In the genomic region with DNA sequence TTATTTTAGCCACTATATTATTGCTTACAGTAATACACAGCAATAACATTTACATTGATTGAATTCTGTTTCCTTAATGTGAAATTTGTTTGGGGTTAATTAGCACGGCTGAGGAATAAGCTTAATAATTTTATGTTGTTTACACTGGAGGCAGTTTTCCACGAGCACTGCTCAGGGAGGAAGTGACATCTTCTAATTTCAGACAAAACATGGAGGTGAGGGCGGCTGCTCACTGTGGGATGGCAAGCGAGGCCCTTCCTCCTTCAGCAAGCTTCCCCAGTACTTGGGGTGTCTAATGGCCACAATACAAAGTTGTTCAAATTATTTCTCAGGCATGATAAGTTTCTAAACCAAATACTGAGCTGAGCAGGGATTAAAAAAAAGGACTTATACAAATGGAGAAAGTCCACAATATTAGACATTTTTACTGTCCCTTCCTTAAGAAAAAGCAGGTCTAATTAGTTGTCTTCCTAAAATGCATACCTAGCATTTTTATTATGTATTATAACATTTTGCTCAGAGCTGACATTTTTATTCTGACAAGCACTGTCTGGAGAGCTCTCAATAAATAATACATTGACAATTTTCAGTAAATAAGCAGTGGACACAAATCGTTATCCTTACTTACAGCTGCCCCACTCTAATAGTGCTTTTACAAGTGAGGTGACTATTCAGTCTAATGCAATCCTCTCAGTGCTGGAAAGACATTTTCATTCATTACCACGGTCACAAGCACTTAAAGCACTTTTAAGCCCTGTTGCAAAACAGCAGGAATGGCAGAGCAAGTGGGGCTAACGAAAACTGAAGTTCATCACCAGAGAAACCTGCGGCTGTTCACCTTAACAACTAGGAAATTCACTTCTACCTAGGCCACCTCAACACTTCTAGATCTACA, we compare ENCODE assay signal across 1 cellular context.
A peak's percentile ranks its signal among the peaks of the same experiment; 100 is the strongest.
TF ChIP-seq lines count a peak whose summit lies in the region.

No MANE protein-coding gene starts in this region.

TF ChIP-seq in K562, 482 proteins besides CTCF, POLR2A, EP300 and RAD21 (continued from another document):
- TF ChIP-seq RFX7 (CRISPR knock-in tag; IDR thresholded peaks at IDR 0.05) (no peak), GABPA (tag; conservative IDR thresholded peaks at IDR 0.05; ENCODE audit: low read depth) (peak; percentile 52; the same call in 1 of the 2 replicates), PRPF4 (IDR thresholded peaks at IDR 0.05; ENCODE audit: insufficient read depth, low read depth, low read length, poor library complexity, severe bottlenecking) (no peak), XRCC5 (IDR thresholded peaks at IDR 0.05; ENCODE audit: low read depth, low read length) (no peak), ZNF507 (tag; conservative IDR thresholded peaks at IDR 0.05) (no peak), MAFF (IDR thresholded peaks at IDR 0.05; ENCODE audit: low read length) (peak; percentile 61), MBD2 (IDR thresholded peaks at IDR 0.05; ENCODE audit: borderline replicate concordance, low read depth) (no peak), RBM17 (IDR thresholded peaks at IDR 0.05; ENCODE audit: borderline replicate concordance, low read depth, low read length) (no peak), GTF2E2 (tag; IDR thresholded peaks at IDR 0.05) (no peak), ZNF24 (IDR thresholded peaks at IDR 0.05) (no peak), ZNF778 (CRISPR knock-in tag; IDR thresholded peaks at IDR 0.05) (no peak), BCOR (IDR thresholded peaks at IDR 0.05) (no peak), TAF1 (IDR thresholded peaks at IDR 0.05; ENCODE audit: control insufficient read depth, extremely low read depth, insufficient read depth, low read length, severe bottlenecking) (no peak), ZNF75A (CRISPR knock-in tag; IDR thresholded peaks at IDR 0.05) (no peak), RBM25 (IDR thresholded peaks at IDR 0.05; ENCODE audit: low read depth, low read length, severe bottlenecking) (no peak), HDAC3 (IDR thresholded peaks at IDR 0.05; ENCODE audit: borderline replicate concordance, partially characterized antibody) (no peak), MAFG (tag; conservative IDR thresholded peaks at IDR 0.05) (peak; percentile 58; the same call in 1 of the 2 replicates), FOSL1 (tag; conservative IDR thresholded peaks at IDR 0.05) (no peak), ZEB2 (IDR thresholded peaks at IDR 0.05) (no peak), ZNF316 (IDR thresholded peaks at IDR 0.05) (peak; percentile 93), ZNF589 (CRISPR knock-in tag; IDR thresholded peaks at IDR 0.05; ENCODE audit: low read depth) (0 out of 2 replicates have a peak, but pooled peaks have one; percentile 49), ZSCAN29 (IDR thresholded peaks at IDR 0.05) (no peak), CCAR2 (IDR thresholded peaks at IDR 0.05; ENCODE audit: low read depth, low read length) (no peak), SIN3A (IDR thresholded peaks at IDR 0.05; ENCODE audit: borderline replicate concordance in 2 of 2, control insufficient read depth in 1 of 2, low read depth in 2 of 2, low read length in 2 of 2) (no peak), ILF3 (IDR thresholded peaks at IDR 0.05; ENCODE audit: borderline replicate concordance) (no peak), C11orf30 (IDR thresholded peaks at IDR 0.05; ENCODE audit: low read depth) (peak; percentile 86), TBL1XR1 (IDR thresholded peaks at IDR 0.05; ENCODE audit: low read length in 2 of 2) (no peak), ZNF253 (CRISPR knock-in tag; conservative IDR thresholded peaks at IDR 0.05) (no peak), HCFC1 (IDR thresholded peaks at IDR 0.05; ENCODE audit: low read depth, low read length) (no peak), HIVEP1 (CRISPR knock-in tag; IDR thresholded peaks at IDR 0.05) (no peak), GTF2A2 (tag; IDR thresholded peaks at IDR 0.05) (no peak), PHB2 (IDR thresholded peaks at IDR 0.05; ENCODE audit: low read depth) (no peak), DDX20 (tag; IDR thresholded peaks at IDR 0.05; ENCODE audit: low read depth) (no peak), PHF21A (IDR thresholded peaks at IDR 0.05; ENCODE audit: borderline replicate concordance, low read depth) (no peak), STAT5A (IDR thresholded peaks at IDR 0.05; ENCODE audit: borderline replicate concordance, low read length) (no peak), HNRNPH1 (optimal IDR thresholded peaks at IDR 0.05; ENCODE audit: low read depth, low read length) (no peak), DNMT1 (IDR thresholded peaks at IDR 0.05) (no peak), PYGO2 (tag; IDR thresholded peaks at IDR 0.05) (no peak), ZNF551 (CRISPR knock-in tag; IDR thresholded peaks at IDR 0.05) (no peak)
- TF ChIP-seq, protein P1, sequence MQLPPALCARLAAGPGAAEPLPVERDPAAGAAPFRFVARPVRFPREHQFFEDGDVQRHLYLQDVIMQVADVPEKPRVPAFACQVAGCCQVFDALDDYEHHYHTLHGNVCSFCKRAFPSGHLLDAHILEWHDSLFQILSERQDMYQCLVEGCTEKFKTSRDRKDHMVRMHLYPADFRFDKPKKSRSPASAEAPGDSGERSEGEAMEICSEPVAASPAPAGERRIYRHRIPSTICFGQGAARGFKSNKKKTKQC (CRISPR knock-in tag; IDR thresholded peaks at IDR 0.05) = no peak
- TF ChIP-seq, protein P2, sequence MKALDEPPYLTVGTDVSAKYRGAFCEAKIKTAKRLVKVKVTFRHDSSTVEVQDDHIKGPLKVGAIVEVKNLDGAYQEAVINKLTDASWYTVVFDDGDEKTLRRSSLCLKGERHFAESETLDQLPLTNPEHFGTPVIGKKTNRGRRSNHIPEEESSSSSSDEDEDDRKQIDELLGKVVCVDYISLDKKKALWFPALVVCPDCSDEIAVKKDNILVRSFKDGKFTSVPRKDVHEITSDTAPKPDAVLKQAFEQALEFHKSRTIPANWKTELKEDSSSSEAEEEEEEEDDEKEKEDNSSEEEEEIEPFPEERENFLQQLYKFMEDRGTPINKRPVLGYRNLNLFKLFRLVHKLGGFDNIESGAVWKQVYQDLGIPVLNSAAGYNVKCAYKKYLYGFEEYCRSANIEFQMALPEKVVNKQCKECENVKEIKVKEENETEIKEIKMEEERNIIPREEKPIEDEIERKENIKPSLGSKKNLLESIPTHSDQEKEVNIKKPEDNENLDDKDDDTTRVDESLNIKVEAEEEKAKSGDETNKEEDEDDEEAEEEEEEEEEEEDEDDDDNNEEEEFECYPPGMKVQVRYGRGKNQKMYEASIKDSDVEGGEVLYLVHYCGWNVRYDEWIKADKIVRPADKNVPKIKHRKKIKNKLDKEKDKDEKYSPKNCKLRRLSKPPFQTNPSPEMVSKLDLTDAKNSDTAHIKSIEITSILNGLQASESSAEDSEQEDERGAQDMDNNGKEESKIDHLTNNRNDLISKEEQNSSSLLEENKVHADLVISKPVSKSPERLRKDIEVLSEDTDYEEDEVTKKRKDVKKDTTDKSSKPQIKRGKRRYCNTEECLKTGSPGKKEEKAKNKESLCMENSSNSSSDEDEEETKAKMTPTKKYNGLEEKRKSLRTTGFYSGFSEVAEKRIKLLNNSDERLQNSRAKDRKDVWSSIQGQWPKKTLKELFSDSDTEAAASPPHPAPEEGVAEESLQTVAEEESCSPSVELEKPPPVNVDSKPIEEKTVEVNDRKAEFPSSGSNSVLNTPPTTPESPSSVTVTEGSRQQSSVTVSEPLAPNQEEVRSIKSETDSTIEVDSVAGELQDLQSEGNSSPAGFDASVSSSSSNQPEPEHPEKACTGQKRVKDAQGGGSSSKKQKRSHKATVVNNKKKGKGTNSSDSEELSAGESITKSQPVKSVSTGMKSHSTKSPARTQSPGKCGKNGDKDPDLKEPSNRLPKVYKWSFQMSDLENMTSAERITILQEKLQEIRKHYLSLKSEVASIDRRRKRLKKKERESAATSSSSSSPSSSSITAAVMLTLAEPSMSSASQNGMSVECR (CRISPR knock-in tag; IDR thresholded peaks at IDR 0.05) = no peak
- TF ChIP-seq, protein P3, sequence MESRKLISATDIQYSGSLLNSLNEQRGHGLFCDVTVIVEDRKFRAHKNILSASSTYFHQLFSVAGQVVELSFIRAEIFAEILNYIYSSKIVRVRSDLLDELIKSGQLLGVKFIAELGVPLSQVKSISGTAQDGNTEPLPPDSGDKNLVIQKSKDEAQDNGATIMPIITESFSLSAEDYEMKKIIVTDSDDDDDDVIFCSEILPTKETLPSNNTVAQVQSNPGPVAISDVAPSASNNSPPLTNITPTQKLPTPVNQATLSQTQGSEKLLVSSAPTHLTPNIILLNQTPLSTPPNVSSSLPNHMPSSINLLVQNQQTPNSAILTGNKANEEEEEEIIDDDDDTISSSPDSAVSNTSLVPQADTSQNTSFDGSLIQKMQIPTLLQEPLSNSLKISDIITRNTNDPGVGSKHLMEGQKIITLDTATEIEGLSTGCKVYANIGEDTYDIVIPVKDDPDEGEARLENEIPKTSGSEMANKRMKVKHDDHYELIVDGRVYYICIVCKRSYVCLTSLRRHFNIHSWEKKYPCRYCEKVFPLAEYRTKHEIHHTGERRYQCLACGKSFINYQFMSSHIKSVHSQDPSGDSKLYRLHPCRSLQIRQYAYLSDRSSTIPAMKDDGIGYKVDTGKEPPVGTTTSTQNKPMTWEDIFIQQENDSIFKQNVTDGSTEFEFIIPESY (CRISPR knock-in tag; IDR thresholded peaks at IDR 0.05) = no peak
- TF ChIP-seq, protein P4, sequence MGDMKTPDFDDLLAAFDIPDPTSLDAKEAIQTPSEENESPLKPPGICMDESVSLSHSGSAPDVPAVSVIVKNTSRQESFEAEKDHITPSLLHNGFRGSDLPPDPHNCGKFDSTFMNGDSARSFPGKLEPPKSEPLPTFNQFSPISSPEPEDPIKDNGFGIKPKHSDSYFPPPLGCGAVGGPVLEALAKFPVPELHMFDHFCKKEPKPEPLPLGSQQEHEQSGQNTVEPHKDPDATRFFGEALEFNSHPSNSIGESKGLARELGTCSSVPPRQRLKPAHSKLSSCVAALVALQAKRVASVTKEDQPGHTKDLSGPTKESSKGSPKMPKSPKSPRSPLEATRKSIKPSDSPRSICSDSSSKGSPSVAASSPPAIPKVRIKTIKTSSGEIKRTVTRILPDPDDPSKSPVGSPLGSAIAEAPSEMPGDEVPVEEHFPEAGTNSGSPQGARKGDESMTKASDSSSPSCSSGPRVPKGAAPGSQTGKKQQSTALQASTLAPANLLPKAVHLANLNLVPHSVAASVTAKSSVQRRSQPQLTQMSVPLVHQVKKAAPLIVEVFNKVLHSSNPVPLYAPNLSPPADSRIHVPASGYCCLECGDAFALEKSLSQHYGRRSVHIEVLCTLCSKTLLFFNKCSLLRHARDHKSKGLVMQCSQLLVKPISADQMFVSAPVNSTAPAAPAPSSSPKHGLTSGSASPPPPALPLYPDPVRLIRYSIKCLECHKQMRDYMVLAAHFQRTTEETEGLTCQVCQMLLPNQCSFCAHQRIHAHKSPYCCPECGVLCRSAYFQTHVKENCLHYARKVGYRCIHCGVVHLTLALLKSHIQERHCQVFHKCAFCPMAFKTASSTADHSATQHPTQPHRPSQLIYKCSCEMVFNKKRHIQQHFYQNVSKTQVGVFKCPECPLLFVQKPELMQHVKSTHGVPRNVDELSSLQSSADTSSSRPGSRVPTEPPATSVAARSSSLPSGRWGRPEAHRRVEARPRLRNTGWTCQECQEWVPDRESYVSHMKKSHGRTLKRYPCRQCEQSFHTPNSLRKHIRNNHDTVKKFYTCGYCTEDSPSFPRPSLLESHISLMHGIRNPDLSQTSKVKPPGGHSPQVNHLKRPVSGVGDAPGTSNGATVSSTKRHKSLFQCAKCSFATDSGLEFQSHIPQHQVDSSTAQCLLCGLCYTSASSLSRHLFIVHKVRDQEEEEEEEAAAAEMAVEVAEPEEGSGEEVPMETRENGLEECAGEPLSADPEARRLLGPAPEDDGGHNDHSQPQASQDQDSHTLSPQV (IDR thresholded peaks at IDR 0.05) = peak; percentile 69; the same call in 1 of the 2 replicates
- TF ChIP-seq, protein P5, sequence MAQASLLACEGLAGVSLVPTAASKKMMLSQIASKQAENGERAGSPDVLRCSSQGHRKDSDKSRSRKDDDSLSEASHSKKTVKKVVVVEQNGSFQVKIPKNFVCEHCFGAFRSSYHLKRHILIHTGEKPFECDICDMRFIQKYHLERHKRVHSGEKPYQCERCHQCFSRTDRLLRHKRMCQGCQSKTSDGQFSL (CRISPR knock-in tag; IDR thresholded peaks at IDR 0.05) = no peak
- TF ChIP-seq, protein P5 (tag; IDR thresholded peaks at IDR 0.05) = no peak
- TF ChIP-seq, protein P6, sequence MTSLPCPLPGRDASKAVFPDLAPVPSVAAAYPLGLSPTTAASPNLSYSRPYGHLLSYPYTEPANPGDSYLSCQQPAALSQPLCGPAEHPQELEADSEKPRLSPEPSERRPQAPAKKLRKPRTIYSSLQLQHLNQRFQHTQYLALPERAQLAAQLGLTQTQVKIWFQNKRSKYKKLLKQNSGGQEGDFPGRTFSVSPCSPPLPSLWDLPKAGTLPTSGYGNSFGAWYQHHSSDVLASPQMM (CRISPR knock-in tag; IDR thresholded peaks at IDR 0.05) = no peak
- TF ChIP-seq, protein P7, sequence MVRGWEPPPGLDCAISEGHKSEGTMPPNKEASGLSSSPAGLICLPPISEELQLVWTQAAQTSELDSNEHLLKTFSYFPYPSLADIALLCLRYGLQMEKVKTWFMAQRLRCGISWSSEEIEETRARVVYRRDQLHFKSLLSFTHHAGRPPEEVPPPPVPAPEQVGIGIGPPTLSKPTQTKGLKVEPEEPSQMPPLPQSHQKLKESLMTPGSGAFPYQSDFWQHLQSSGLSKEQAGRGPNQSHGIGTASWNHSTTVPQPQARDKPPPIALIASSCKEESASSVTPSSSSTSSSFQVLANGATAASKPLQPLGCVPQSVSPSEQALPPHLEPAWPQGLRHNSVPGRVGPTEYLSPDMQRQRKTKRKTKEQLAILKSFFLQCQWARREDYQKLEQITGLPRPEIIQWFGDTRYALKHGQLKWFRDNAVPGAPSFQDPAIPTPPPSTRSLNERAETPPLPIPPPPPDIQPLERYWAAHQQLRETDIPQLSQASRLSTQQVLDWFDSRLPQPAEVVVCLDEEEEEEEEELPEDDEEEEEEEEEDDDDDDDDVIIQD (CRISPR knock-in tag; IDR thresholded peaks at IDR 0.05) = no peak
- TF ChIP-seq, protein P8, sequence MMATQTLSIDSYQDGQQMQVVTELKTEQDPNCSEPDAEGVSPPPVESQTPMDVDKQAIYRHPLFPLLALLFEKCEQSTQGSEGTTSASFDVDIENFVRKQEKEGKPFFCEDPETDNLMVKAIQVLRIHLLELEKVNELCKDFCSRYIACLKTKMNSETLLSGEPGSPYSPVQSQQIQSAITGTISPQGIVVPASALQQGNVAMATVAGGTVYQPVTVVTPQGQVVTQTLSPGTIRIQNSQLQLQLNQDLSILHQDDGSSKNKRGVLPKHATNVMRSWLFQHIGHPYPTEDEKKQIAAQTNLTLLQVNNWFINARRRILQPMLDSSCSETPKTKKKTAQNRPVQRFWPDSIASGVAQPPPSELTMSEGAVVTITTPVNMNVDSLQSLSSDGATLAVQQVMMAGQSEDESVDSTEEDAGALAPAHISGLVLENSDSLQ (IDR thresholded peaks at IDR 0.05) = no peak
- TF ChIP-seq, protein P9, sequence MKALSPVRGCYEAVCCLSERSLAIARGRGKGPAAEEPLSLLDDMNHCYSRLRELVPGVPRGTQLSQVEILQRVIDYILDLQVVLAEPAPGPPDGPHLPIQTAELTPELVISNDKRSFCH (CRISPR knock-in tag; IDR thresholded peaks at IDR 0.05) = no peak
- TF ChIP-seq, protein P9 (tag; IDR thresholded peaks at IDR 0.05) = no peak
